1 cellular context compared by ENCODE assay signal in the genomic region with DNA sequence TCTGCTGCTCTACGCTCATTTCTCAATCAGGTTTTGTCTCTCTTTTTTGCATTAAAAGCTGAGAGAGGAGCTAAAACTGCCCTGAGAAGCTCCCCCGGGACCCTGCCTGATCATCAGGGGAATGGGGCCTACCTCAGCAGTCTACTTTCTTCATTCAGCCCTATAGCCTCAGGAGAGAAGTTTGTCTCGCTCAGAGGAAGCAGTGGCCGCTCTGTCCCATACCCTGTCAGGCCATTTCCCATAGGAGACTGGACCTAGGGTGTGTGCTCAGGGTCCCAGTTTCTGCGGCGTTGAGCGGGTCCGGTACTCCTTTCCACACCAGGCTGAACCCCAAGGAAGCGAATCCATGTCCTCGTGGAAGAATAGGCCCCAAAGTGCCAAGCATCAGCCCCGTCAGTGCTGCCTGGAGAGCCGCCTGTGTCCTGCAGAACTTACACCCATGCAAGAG.
TF ChIP-seq lines count a peak whose summit lies in the region.

No MANE protein-coding gene starts in this region.

TF ChIP-seq in WTC11, 78 proteins besides CTCF, POLR2A, EP300 and RAD21 (continued from another document):
- TF ChIP-seq, protein P1, sequence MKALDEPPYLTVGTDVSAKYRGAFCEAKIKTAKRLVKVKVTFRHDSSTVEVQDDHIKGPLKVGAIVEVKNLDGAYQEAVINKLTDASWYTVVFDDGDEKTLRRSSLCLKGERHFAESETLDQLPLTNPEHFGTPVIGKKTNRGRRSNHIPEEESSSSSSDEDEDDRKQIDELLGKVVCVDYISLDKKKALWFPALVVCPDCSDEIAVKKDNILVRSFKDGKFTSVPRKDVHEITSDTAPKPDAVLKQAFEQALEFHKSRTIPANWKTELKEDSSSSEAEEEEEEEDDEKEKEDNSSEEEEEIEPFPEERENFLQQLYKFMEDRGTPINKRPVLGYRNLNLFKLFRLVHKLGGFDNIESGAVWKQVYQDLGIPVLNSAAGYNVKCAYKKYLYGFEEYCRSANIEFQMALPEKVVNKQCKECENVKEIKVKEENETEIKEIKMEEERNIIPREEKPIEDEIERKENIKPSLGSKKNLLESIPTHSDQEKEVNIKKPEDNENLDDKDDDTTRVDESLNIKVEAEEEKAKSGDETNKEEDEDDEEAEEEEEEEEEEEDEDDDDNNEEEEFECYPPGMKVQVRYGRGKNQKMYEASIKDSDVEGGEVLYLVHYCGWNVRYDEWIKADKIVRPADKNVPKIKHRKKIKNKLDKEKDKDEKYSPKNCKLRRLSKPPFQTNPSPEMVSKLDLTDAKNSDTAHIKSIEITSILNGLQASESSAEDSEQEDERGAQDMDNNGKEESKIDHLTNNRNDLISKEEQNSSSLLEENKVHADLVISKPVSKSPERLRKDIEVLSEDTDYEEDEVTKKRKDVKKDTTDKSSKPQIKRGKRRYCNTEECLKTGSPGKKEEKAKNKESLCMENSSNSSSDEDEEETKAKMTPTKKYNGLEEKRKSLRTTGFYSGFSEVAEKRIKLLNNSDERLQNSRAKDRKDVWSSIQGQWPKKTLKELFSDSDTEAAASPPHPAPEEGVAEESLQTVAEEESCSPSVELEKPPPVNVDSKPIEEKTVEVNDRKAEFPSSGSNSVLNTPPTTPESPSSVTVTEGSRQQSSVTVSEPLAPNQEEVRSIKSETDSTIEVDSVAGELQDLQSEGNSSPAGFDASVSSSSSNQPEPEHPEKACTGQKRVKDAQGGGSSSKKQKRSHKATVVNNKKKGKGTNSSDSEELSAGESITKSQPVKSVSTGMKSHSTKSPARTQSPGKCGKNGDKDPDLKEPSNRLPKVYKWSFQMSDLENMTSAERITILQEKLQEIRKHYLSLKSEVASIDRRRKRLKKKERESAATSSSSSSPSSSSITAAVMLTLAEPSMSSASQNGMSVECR (CRISPR knock-in tag; IDR thresholded peaks at IDR 0.05; ENCODE audit: borderline replicate concordance), result no peak
- TF ChIP-seq, protein P2, sequence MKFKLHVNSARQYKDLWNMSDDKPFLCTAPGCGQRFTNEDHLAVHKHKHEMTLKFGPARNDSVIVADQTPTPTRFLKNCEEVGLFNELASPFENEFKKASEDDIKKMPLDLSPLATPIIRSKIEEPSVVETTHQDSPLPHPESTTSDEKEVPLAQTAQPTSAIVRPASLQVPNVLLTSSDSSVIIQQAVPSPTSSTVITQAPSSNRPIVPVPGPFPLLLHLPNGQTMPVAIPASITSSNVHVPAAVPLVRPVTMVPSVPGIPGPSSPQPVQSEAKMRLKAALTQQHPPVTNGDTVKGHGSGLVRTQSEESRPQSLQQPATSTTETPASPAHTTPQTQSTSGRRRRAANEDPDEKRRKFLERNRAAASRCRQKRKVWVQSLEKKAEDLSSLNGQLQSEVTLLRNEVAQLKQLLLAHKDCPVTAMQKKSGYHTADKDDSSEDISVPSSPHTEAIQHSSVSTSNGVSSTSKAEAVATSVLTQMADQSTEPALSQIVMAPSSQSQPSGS (CRISPR knock-in tag; IDR thresholded peaks at IDR 0.05; ENCODE audit: borderline replicate concordance, low read depth), result no peak
- TF ChIP-seq ZNF138 (CRISPR knock-in tag; conservative IDR thresholded peaks at IDR 0.05) (no peak), CREM (CRISPR knock-in tag; IDR thresholded peaks at IDR 0.05) (no peak), ESRRA (CRISPR knock-in tag; IDR thresholded peaks at IDR 0.05; ENCODE audit: borderline replicate concordance) (no peak), NR3C1 (CRISPR knock-in tag; conservative IDR thresholded peaks at IDR 0.05; ENCODE audit: low read depth) (no peak), ZSCAN18 (CRISPR knock-in tag; IDR thresholded peaks at IDR 0.05) (no peak), CREB1 (CRISPR knock-in tag; IDR thresholded peaks at IDR 0.05) (no peak), NR1H2 (CRISPR knock-in tag; IDR thresholded peaks at IDR 0.05) (no peak), OVOL2 (CRISPR knock-in tag; IDR thresholded peaks at IDR 0.05; ENCODE audit: borderline replicate concordance) (no peak), ZNF423 (CRISPR knock-in tag; IDR thresholded peaks at IDR 0.05) (no peak), RELA (CRISPR knock-in tag; IDR thresholded peaks at IDR 0.05; ENCODE audit: borderline replicate concordance) (no peak)
- TF ChIP-seq, protein P3, sequence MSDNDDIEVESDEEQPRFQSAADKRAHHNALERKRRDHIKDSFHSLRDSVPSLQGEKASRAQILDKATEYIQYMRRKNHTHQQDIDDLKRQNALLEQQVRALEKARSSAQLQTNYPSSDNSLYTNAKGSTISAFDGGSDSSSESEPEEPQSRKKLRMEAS (CRISPR knock-in tag; IDR thresholded peaks at IDR 0.05), result no peak
TF ChIP-seq in WTC11: peak in this region for 0.
